Comparison of ENCODE assay signal across 1 cellular context in the genomic region with DNA sequence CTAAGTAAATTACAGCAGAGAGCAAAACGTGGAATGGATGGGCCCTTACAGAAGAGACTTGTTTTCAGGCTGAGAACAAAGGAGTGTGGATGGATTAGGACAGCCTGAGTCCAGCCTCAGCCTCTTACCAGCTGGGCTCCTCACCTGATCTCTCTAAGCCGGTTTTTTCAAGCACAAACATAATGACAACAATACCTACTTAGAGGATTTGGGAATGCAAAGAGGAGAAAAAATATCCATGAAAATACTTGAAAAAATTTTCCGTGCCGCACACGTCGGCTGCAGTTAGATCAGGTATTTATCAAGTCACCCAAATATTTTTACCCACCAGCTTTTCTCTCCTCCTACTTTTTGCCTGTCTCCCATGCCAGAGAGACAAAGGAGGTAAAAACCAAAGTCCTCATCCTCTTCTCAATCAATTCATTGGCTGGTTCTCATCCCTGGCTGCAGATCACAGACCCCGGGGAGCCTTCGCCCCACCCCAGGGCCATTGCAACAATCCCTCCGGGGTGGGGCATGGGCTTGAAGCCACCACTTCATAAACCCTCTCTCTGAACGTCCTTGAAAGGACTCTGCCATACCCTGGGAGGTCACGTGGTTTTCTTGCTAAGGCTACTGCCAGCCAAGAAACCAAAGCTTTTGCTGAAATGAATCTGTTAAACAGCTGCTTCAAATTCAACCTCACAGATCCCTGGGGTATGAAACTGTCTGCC.
TF ChIP-seq lines count a peak whose summit lies in the region.

No MANE protein-coding gene starts in this region.

TF ChIP-seq in HepG2, 621 proteins besides CTCF, POLR2A, EP300 and RAD21 (continued from another document and continues in another):
- TF ChIP-seq, protein P1, sequence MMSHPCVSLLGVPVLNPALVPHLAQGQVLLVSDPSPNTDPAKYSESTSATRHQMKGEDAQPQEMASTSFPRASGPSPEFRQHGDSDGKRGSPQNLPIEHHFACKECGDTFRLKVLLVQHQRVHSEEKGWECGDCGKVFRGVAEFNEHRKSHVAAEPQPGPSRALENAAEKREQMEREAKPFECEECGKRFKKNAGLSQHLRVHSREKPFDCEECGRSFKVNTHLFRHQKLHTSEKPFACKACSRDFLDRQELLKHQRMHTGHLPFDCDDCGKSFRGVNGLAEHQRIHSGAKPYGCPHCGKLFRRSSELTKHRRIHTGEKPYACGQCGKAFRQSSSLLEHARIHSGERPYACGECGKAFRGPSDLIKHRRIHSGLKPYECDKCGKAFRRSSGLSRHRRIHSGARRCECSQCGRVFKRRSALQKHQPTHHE (CRISPR knock-in tag; IDR thresholded peaks at IDR 0.05; ENCODE audit: borderline replicate concordance), result no peak
- TF ChIP-seq PRDM10 (CRISPR knock-in tag; IDR thresholded peaks at IDR 0.05; ENCODE audit: low read depth), result no peak
- TF ChIP-seq ISL2 (CRISPR knock-in tag; IDR thresholded peaks at IDR 0.05), result no peak; the same call in none of the 2 replicates
- no peak for TF ChIP-seq ZNF556 (CRISPR knock-in tag; IDR thresholded peaks at IDR 0.05; ENCODE audit: borderline replicate concordance)
- no peak for TF ChIP-seq NCOA1 (CRISPR knock-in tag; IDR thresholded peaks at IDR 0.05)
- TF ChIP-seq ZNF431 (CRISPR knock-in tag; IDR thresholded peaks at IDR 0.05; ENCODE audit: borderline replicate concordance, low read depth), result no peak
- TF ChIP-seq ARNT (IDR thresholded peaks at IDR 0.05), result no peak
- no peak for TF ChIP-seq TOE1 (CRISPR knock-in tag; IDR thresholded peaks at IDR 0.05)
- TF ChIP-seq BRD4 (CRISPR knock-in tag; IDR thresholded peaks at IDR 0.05), result no peak
- TF ChIP-seq ZNF451 (CRISPR knock-in tag; IDR thresholded peaks at IDR 0.05), result no peak
- TF ChIP-seq RBM39 (IDR thresholded peaks at IDR 0.05; ENCODE audit: low read depth, low read length, poor library complexity, severe bottlenecking), result no peak
- TF ChIP-seq, protein P2, sequence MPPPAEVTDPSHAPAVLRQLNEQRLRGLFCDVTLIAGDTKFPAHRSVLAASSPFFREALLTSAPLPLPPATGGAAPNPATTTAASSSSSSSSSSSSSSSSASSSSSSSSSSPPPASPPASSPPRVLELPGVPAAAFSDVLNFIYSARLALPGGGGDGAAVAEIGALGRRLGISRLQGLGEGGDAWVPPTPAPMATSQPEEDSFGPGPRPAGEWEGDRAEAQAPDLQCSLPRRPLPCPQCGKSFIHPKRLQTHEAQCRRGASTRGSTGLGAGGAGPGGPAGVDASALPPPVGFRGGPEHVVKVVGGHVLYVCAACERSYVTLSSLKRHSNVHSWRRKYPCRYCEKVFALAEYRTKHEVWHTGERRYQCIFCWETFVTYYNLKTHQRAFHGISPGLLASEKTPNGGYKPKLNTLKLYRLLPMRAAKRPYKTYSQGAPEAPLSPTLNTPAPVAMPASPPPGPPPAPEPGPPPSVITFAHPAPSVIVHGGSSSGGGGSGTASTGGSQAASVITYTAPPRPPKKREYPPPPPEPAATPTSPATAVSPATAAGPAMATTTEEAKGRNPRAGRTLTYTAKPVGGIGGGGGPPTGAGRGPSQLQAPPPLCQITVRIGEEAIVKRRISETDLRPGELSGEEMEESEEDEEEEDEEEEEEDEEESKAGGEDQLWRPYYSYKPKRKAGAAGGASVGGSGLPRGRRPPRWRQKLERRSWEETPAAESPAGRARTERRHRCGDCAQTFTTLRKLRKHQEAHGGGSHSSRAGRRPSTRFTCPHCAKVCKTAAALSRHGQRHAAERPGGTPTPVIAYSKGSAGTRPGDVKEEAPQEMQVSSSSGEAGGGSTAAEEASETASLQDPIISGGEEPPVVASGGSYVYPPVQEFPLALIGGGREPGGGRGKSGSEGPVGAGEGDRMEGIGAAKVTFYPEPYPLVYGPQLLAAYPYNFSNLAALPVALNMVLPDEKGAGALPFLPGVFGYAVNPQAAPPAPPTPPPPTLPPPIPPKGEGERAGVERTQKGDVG (CRISPR knock-in tag; IDR thresholded peaks at IDR 0.05; ENCODE audit: borderline replicate concordance), result no peak
- TF ChIP-seq ZNF20 (CRISPR knock-in tag; IDR thresholded peaks at IDR 0.05), result no peak
- no peak for TF ChIP-seq GLMP (CRISPR knock-in tag; IDR thresholded peaks at IDR 0.05; ENCODE audit: borderline replicate concordance)
- no peak for TF ChIP-seq ZNF790 (CRISPR knock-in tag; IDR thresholded peaks at IDR 0.05; ENCODE audit: borderline replicate concordance)
- no peak for TF ChIP-seq HES4 (CRISPR knock-in tag; IDR thresholded peaks at IDR 0.05; ENCODE audit: borderline replicate concordance)
- no peak for TF ChIP-seq SNRNP70 (IDR thresholded peaks at IDR 0.05; ENCODE audit: low read depth, low read length)
- no peak for TF ChIP-seq AKAP8 (CRISPR knock-in tag; IDR thresholded peaks at IDR 0.05)
- no peak for TF ChIP-seq NR2F1 (CRISPR knock-in tag; IDR thresholded peaks at IDR 0.05)
- TF ChIP-seq ZMYM2 (CRISPR knock-in tag; IDR thresholded peaks at IDR 0.05), result no peak
- TF ChIP-seq PATZ1 (CRISPR knock-in tag; IDR thresholded peaks at IDR 0.05), result peak; percentile 94
- TF ChIP-seq, protein P3, sequence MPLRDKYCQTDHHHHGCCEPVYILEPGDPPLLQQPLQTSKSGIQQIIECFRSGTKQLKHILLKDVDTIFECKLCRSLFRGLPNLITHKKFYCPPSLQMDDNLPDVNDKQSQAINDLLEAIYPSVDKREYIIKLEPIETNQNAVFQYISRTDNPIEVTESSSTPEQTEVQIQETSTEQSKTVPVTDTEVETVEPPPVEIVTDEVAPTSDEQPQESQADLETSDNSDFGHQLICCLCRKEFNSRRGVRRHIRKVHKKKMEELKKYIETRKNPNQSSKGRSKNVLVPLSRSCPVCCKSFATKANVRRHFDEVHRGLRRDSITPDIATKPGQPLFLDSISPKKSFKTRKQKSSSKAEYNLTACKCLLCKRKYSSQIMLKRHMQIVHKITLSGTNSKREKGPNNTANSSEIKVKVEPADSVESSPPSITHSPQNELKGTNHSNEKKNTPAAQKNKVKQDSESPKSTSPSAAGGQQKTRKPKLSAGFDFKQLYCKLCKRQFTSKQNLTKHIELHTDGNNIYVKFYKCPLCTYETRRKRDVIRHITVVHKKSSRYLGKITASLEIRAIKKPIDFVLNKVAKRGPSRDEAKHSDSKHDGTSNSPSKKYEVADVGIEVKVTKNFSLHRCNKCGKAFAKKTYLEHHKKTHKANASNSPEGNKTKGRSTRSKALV (CRISPR knock-in tag; IDR thresholded peaks at IDR 0.05), result no peak
- no peak for TF ChIP-seq CAMTA2 (CRISPR knock-in tag; IDR thresholded peaks at IDR 0.05; ENCODE audit: borderline replicate concordance)
- no peak for TF ChIP-seq ZNF207 (IDR thresholded peaks at IDR 0.05; ENCODE audit: borderline replicate concordance)
- no peak for TF ChIP-seq ZNF777 (CRISPR knock-in tag; IDR thresholded peaks at IDR 0.05)
- TF ChIP-seq MAFF (IDR thresholded peaks at IDR 0.05; ENCODE audit: low read depth, low read length), result no peak
- TF ChIP-seq ZNF580 (CRISPR knock-in tag; IDR thresholded peaks at IDR 0.05; ENCODE audit: borderline replicate concordance, low read depth), result no peak
- TF ChIP-seq MAX (IDR thresholded peaks at IDR 0.05), result 0 out of 2 replicates have a peak, but pooled peaks have one; percentile 8
- TF ChIP-seq FOXM1 (CRISPR knock-in tag; IDR thresholded peaks at IDR 0.05), result no peak
- TF ChIP-seq, protein P4, sequence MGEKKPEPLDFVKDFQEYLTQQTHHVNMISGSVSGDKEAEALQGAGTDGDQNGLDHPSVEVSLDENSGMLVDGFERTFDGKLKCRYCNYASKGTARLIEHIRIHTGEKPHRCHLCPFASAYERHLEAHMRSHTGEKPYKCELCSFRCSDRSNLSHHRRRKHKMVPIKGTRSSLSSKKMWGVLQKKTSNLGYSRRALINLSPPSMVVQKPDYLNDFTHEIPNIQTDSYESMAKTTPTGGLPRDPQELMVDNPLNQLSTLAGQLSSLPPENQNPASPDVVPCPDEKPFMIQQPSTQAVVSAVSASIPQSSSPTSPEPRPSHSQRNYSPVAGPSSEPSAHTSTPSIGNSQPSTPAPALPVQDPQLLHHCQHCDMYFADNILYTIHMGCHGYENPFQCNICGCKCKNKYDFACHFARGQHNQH (CRISPR knock-in tag; IDR thresholded peaks at IDR 0.05), result no peak
- no peak for TF ChIP-seq ZNF263 (CRISPR knock-in tag; IDR thresholded peaks at IDR 0.05)
- peak; percentile 63 for TF ChIP-seq ARID5B (CRISPR knock-in tag; IDR thresholded peaks at IDR 0.05)
- no peak for TF ChIP-seq HMGA1 (CRISPR knock-in tag; conservative IDR thresholded peaks at IDR 0.05)
- no peak for TF ChIP-seq ZNF670 (CRISPR knock-in tag; IDR thresholded peaks at IDR 0.05; ENCODE audit: borderline replicate concordance)
- 0 out of 2 replicates have a peak, but pooled peaks have one; percentile 49 for TF ChIP-seq PHF21A (CRISPR knock-in tag; IDR thresholded peaks at IDR 0.05)
